In the genomic region with DNA sequence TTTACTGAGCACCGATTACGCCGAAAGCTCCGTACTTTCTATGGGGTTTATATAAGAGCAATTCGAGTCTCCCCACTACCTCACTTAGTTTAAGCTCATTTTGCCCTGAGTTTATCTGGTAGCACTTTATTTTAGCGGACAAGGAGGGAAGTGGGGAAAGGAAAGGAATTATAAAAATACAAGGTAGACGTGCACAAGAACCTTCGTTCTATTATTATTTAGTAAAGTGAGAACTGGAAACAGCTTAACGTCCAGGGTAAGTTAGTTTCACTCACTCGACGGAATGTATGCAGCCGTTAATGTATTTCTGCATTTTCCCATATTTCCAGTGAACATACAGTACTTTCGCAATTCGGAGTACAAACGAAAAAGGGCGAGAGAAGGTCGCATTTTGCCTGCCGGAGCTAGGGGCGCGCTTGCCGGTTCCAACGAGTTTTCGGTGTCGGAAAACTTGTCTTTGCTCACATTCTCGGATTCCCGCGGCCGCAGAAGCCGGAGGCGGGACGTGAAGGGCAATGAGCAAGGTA, we compare ENCODE assay signal across 8 cellular contexts. TPM values are rescaled to one million over a fixed set of nuclear protein-coding genes. Genes with fewer than 3 reads are reported as not detected.
DNase-seq lines count a peak whose midpoint lies in the region; ATAC-seq lines count a peak whose summit lies in the region.

No MANE protein-coding gene starts in this region.

- H3K9me3 ChIP-seq in esophagus (ENCODE audit: control insufficient read depth in 2 of 2, insufficient read depth in 1 of 2, low read depth in 1 of 2, low read length in 1 of 2) = no peaks in the 10 kb centered on the region

- WGBS in esophagus, 2 donors = 1 to 2% methylated on average over 31 of the region's 31 CpGs

- peak overlapping the region; percentile 97 to 99 for H3K27ac ChIP-seq in esophagus (ENCODE audit: low read depth in 2 of 2, low read length in 1 of 2)

- ATAC-seq in GM19467 (IDR thresholded peaks at IDR 0.05; ENCODE audit: unreplicated experiment) = no peak

- H3K36me3 ChIP-seq in esophagus (ENCODE audit: control insufficient read depth in 2 of 2, insufficient read depth in 2 of 2, low read length in 1 of 2) = no peaks in the 10 kb centered on the region

- peak; percentile 40 for DNase-seq in NCI-H748 (lab: John Stamatoyannopoulos, UW; ENCODE audit: unreplicated experiment)
- no peak for DNase-seq in NCI-H748 treated with DMSO at 0.1 percent for 48 hours (lab: John Stamatoyannopoulos, UW)
- DNase-seq in RPMI8226 = peak; percentile 20
- DNase-seq in putamen (ENCODE audit: low spot score) = peak; percentile 12
- no peak for DNase-seq in nucleus accumbens (lab: John Stamatoyannopoulos, UW)
- no peak for DNase-seq in stimulated activated CD4-positive, alpha-beta T cell treated with anti-CD3 and anti-CD28 coated beads, Interleukin-12 subunit alpha, Interleukin-12 subunit beta, amount 100 ng/mL, for 4 hours

- H3K4me3 ChIP-seq in esophagus (ENCODE audit: low read depth in 1 of 2, low read length in 2 of 2) = peak overlapping the region; percentile 63 to 100

- no peaks in the 10 kb centered on the region for H3K27me3 ChIP-seq in esophagus (ENCODE audit: control insufficient read depth in 1 of 2, insufficient read depth in 2 of 2, low read length in 2 of 2)

- H3K4me1 ChIP-seq in esophagus (ENCODE audit: control insufficient read depth in 2 of 2, insufficient read depth in 2 of 2, low read length in 1 of 2) = no peaks in the 10 kb centered on the region

RNA-seq across cellular contexts. Expression of a gene that starts 1.2 kb away (rescaled TPM):
- 10 to 100 TPM; 31.1 to 38.4 TPM for polyA plus RNA-seq in esophagus

Comparison
In these comparisons a context has a peak if more than half of its experiments do, and no peak if none do; other contexts are left out.
1. DNase-seq: peak in NCI-H748 (single experiment), RPMI8226 (single experiment) and putamen (single experiment); none in NCI-H748 treated with DMSO at 0.1 percent for 48 hours (single experiment), nucleus accumbens (0 of 56) and stimulated activated CD4-positive, alpha-beta T cell treated with anti-CD3 and anti-CD28 coated beads, Interleukin-12 subunit alpha, Interleukin-12 subunit beta, amount 100 ng/mL, for 4 hours (single experiment).